ENCODE assay signal across 1 cellular context in genomic region chr4:5955856-5956255, GRCh38.
TF ChIP-seq lines count a peak whose summit lies in the region.

No MANE protein-coding gene starts in this region.

TF ChIP-seq in H1, 55 proteins besides CTCF, POLR2A, EP300 and RAD21 (continued from another document):
- no peak for TF ChIP-seq CHD7 (IDR thresholded peaks at IDR 0.05; ENCODE audit: insufficient replicate concordance, low read length)
